10 cellular contexts compared by ENCODE assay signal in the genomic region with DNA sequence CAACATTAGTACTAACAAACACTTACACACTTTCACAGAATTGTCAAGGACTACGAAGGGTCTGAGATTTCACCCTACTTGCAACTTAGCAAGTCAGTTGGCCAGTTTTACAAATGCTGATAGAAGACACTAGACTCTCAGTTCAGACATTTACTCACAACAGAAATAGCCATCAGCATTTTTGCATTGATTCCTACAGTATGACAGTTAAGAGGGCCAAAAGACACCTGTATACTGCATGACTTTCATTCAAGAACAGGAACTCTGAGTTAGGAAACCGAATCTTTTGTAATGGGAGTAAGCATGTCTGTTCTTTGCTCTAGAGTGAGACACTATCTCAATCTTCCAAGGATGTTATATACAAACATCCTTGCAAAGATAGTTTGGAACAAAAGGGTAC.
"Had no signal": no experiment of that assay in that cellular context is flagged by ENCODE, and none has a peak within 500 bp of the region (broad histone marks: within the 10 kb centered on the region; RNA-seq: fewer than 3 reads in every experiment).

No MANE protein-coding gene starts in this region.

- H3K9me3 ChIP-seq: HAP-1 had no signal

- H3K4me2 ChIP-seq: GM23338 had no signal

- H3K4me3 ChIP-seq: GM23248, GM23338, HAP-1 had no signal

- DNase-seq: GM23248, GOT3, H7, H9, HCEC 1CT, HFFc6 had no signal

- H3K36me3 ChIP-seq: HAP-1 had no signal

- H3K9ac ChIP-seq: GM23248 had no signal

- H3K4me1 ChIP-seq: HAP-1 had no signal

- H2AFZ ChIP-seq: GM23248, GM23338 had no signal

- H3K27ac ChIP-seq: GM23248 had no signal

- FAIRE-seq: H1, H54 had no signal
